ENCODE assay signal across 12 cellular contexts in the genomic region with DNA sequence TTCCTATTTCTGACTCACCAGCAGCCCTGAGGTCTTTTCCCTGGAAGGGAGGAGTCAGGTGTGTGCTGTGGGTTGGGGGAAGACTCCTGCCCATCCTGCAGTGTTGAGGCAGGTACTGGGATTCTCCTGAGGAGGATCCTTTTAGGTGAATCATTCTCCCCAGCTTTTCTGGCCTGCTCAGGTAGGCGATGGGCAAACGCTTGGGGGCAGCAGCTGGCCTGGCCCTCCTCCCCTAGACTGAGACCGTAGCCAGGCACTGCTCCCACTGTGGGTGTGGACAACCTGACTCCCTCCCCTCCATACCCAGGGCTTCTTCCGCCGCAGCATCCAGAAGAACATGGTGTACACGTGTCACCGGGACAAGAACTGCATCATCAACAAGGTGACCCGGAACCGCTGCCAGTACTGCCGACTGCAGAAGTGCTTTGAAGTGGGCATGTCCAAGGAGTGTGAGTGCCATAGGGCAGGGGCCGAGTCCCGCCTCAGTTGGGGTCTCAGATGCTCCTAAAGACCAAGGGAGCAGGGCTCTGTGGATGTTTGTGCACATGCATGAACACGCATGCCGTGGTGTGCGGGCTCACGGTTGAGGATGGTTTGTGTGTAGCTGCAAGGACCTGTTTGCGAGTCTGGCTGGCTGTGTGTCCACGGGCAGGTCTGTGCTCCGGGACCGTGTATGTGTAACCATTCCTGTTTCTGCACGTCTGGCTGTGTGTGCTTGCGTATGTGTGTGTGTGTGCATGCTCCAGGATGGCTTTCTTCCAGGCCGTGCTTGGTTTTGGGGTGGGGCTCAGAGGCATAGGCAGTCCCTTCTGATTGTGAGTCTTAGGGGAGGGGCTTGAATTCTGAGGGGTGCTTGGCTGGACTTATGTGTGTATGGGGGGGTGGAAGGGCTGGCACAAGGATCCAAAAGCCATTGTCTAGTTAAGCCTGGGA. TPM values are rescaled to one million over a fixed set of nuclear protein-coding genes. Genes with fewer than 3 reads are reported as not detected.
DNase-seq lines count a peak whose midpoint lies in the region; ATAC-seq, FAIRE-seq and TF ChIP-seq lines count a peak whose summit lies in the region.
"Had no signal": no experiment of that assay in that cellular context is flagged by ENCODE, and none has a peak within 500 bp of the region (broad histone marks: within the 10 kb centered on the region; RNA-seq: fewer than 3 reads in every experiment).

No MANE protein-coding gene starts in this region.

- H3K27ac ChIP-seq in coronary artery = peak overlapping the region in 1 of 2 donors; percentile 97
- peak overlapping the region; percentile 37 for H3K27ac ChIP-seq in lower lobe of right lung
- H3K27ac ChIP-seq in suprapubic skin = peak overlapping the region; percentile 79

- intact Hi-C loops in lower lobe of right lung (cut with DNase I) = no loop called here

- peaks cover 11% of the 10 kb centered on the region for H3K36me3 Mint-ChIP-seq in activated CD8-positive, alpha-beta memory T cell treated with anti-CD3 and anti-CD28 coated beads, Interleukin-2, amount 10 ng/mL, durations not matched to agents 7 days and 5 days

- TF ChIP-seq POLR2A in suprapubic skin (IDR thresholded peaks at IDR 0.05) = no peak

- H3K9me3 Mint-ChIP-seq in activated CD8-positive, alpha-beta memory T cell treated with anti-CD3 and anti-CD28 coated beads, Interleukin-2, amount 10 ng/mL, durations not matched to agents 7 days and 5 days (ENCODE audit: low read depth) = no peaks in the 10 kb centered on the region

- DNase-seq in activated CD8-positive, alpha-beta memory T cell treated with anti-CD3 and anti-CD28 coated beads, Interleukin-2, amount 10 ng/mL, durations not matched to agents 7 days and 5 days = no peak
- DNase-seq in activated CD8-positive, alpha-beta memory T cell treated with anti-CD3 and anti-CD28 coated beads, Interleukin-2, amount 50 U/mL, for 48 hours = no peak
- no peak for DNase-seq in coronary artery (ENCODE audit: low spot score)
- no peak for DNase-seq in lower lobe of right lung
- peak in 1 of 2 donors; percentile 72 for DNase-seq in suprapubic skin (ENCODE audit: low spot score in 2 of 2)
- DNase-seq in RCC 7860 (ENCODE audit: low spot score) = no peak
- DNase-seq: body of pancreas, left colon, NCI-H1092, SW 1271 had no signal

- H3K9me3 ChIP-seq in lower lobe of right lung (no peaks in the 10 kb centered on the region), suprapubic skin (no peaks in the 10 kb centered on the region)
- H3K9me3 ChIP-seq: body of pancreas had no signal

- H3K4me1 ChIP-seq in lower lobe of right lung (peaks cover 87% of the 10 kb centered on the region), suprapubic skin (peaks cover 74% of the 10 kb centered on the region)

- no peak overlapping the region for H3K4me3 Mint-ChIP-seq in activated CD8-positive, alpha-beta memory T cell treated with anti-CD3 and anti-CD28 coated beads, Interleukin-2, amount 10 ng/mL, durations not matched to agents 7 days and 5 days

- H3K36me3 ChIP-seq in lower lobe of right lung (peaks cover 67% of the 10 kb centered on the region), suprapubic skin (peaks cover 48% of the 10 kb centered on the region)

- CTCF ChIA-PET in activated CD8-positive, alpha-beta memory T cell treated with anti-CD3 and anti-CD28 coated beads, Interleukin-2, amount 10 ng/mL, durations not matched to agents 7 days and 5 days (lab: Charles Lee) = interaction anchor here (1.1 kb wide), 1 partner anchor 21 kb away, joined by 3 read pairs; no protein-coding TSS in a partner anchor

- H3K27me3 ChIP-seq in lower lobe of right lung (ENCODE audit: low read depth) (no peaks in the 10 kb centered on the region), suprapubic skin (no peaks in the 10 kb centered on the region)
- H3K27me3 ChIP-seq: body of pancreas had no signal

- WGBS in suprapubic skin = 24% methylated on average over 12 of the region's 23 CpGs

- H3K4me3 ChIP-seq in coronary artery (peak overlapping the region; percentile 32), lower lobe of right lung (no peak overlapping the region), suprapubic skin (no peak overlapping the region)
- H3K4me3 ChIP-seq: body of pancreas had no signal

- H3K27ac Mint-ChIP-seq in activated CD8-positive, alpha-beta memory T cell treated with anti-CD3 and anti-CD28 coated beads, Interleukin-2, amount 10 ng/mL, durations not matched to agents 7 days and 5 days = peak overlapping the region; percentile 38

- no peaks in the 10 kb centered on the region for H3K27me3 Mint-ChIP-seq in activated CD8-positive, alpha-beta memory T cell treated with anti-CD3 and anti-CD28 coated beads, Interleukin-2, amount 10 ng/mL, durations not matched to agents 7 days and 5 days

- no peak for ATAC-seq in activated CD8-positive, alpha-beta memory T cell treated with anti-CD3 and anti-CD28 coated beads, Interleukin-2, amount 10 ng/mL, durations not matched to agents 7 days and 5 days
- ATAC-seq in lower lobe of right lung (peak; percentile 1 to 6), HG03342 (IDR thresholded peaks at IDR 0.05; ENCODE audit: unreplicated experiment) (no peak), HG03469 (IDR thresholded peaks at IDR 0.05; ENCODE audit: unreplicated experiment) (no peak)
- ATAC-seq: body of pancreas, left colon had no signal

- FAIRE-seq in RCC 7860 (lab: Jason Lieb, UNC) = no peak

- TF ChIP-seq CTCF in coronary artery (IDR thresholded peaks at IDR 0.05) (no peak), lower lobe of right lung (IDR thresholded peaks at IDR 0.05) (no peak), suprapubic skin (IDR thresholded peaks at IDR 0.05) (no peak)

- H3K4me1 Mint-ChIP-seq in activated CD8-positive, alpha-beta memory T cell treated with anti-CD3 and anti-CD28 coated beads, Interleukin-2, amount 10 ng/mL, durations not matched to agents 7 days and 5 days = peaks cover 53% of the 10 kb centered on the region

- no peak for TF ChIP-seq EP300 in suprapubic skin (IDR thresholded peaks at IDR 0.05)

RNA-seq across cellular contexts. Expression of gene GJD3, which starts 14.8 kb away (rescaled TPM):
- total RNA-seq in activated CD8-positive, alpha-beta memory T cell treated with anti-CD3 and anti-CD28 coated beads, Interleukin-2, amount 10 ng/mL, durations not matched to agents 7 days and 5 days = not detected
- total RNA-seq in lower lobe of right lung (3.1 TPM), suprapubic skin (1 to 10 TPM in 1 of 4 donors, not detected in 3; 2.1 TPM)

RNA-seq across cellular contexts. Expression of gene RARA, which starts 40.8 kb away (rescaled TPM):
- total RNA-seq in activated CD8-positive, alpha-beta memory T cell treated with anti-CD3 and anti-CD28 coated beads, Interleukin-2, amount 10 ng/mL, durations not matched to agents 7 days and 5 days = 10 to 100 TPM; 29.9 to 39.5 TPM
- total RNA-seq in lower lobe of right lung (82.6 TPM), suprapubic skin (10 to 100 TPM; 19.4 to 32.1 (median 28.3) TPM)

Comparison
In these comparisons a context has a peak if more than half of its experiments do, and no peak if none do; other contexts are left out.
1. ATAC-seq: peak in lower lobe of right lung (2 of 2); none in activated CD8-positive, alpha-beta memory T cell treated with anti-CD3 and anti-CD28 coated beads, Interleukin-2, amount 10 ng/mL, durations not matched to agents 7 days and 5 days (single experiment), HG03342 (single experiment) and HG03469 (single experiment).